Comparison of ENCODE assay signal across 8 cellular contexts in the genomic region with DNA sequence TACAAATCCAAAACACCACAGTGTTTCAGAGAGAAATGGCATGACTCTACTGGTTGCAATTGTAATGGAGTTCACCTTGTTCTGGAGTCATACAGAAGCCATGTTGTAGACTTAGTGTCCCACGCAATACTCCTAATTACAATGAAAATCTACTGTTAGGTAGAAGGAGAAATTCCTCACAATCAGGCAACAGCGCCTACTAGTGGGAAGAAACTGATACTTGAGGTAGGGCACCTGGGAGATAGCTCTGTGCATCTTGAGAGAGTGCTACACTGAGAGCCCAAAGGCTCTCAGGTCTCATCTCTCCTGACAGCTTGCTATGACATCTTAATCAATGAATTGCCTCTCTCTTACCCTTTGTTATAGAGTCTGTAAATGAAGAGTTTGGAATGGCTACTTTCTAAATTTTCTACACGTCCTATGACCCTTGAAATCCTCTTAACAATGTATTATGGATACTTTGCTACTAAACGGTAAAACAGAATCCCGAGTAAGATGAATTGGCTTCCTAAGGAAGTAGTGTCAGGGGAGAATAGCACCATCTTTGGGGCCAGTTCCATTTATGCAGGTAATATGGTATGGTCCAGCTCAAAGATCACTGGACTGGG.
A peak's percentile ranks its signal among the peaks of the same experiment; 100 is the strongest.
DNase-seq lines count a peak whose midpoint lies in the region; ATAC-seq and TF ChIP-seq lines count a peak whose summit lies in the region.

No MANE protein-coding gene starts in this region.

- H3K79me2 ChIP-seq in OCI-LY7 (ENCODE audit: insufficient read depth, low read depth, low read length), result no peaks in the 10 kb centered on the region

- BruUV-seq in OCI-LY7 (replicated peaks; lab: Mats Ljungman, UMichigan), result no TSS peak

- H3K36me3 ChIP-seq in OCI-LY7 (ENCODE audit: insufficient read depth, low read length), result peaks cover 15% of the 10 kb centered on the region; the same call in 1 of the 2 replicates
- H3K36me3 ChIP-seq in gastroesophageal sphincter, result no peaks in the 10 kb centered on the region

- H4K20me1 ChIP-seq in OCI-LY7 (ENCODE audit: insufficient read depth, low read length), result no peaks in the 10 kb centered on the region

- peak; percentile 90 for TF ChIP-seq CTCF in OCI-LY7 (conservative IDR thresholded peaks at IDR 0.05; ENCODE audit: low read length)
- TF ChIP-seq CTCF in gastroesophageal sphincter (IDR thresholded peaks at IDR 0.05), result peak in 2 of 4 experiments; percentile 27 to 39

- H2AFZ ChIP-seq in OCI-LY7 (ENCODE audit: low read length), result no peak overlapping the region

- H3K4me3 ChIP-seq in OCI-LY7 (ENCODE audit: low read depth, low read length, poor library complexity, severe bottlenecking) (no peak overlapping the region), gastroesophageal sphincter (no peak overlapping the region)

- H3K27me3 ChIP-seq in gastroesophageal sphincter, result no peaks in the 10 kb centered on the region

- ATAC-seq in left colon (peak; percentile 56), gastroesophageal sphincter (no peak)
- ATAC-seq in stimulated activated naive CD8-positive, alpha-beta T cell treated with anti-CD3 and anti-CD28 coated beads, Interleukin-15, Interleukin-2, amounts not matched to agents 100 U/mL and 50 U/mL, for 24 hours, result no peak

- CTCF ChIA-PET in OCI-LY7 (lab: Charles Lee; ENCODE audit: unreplicated experiment), result interaction anchor here (0.7 to 1.4 kb wide), 2 partner anchors 14 to 1009 kb away, joined by 3 to 4 read pairs; no protein-coding TSS in a partner anchor

- intact Hi-C loops in OCI-LY7 (cut with micrococcal nuclease; ENCODE audit: unreplicated experiment), result no loop called here
- intact Hi-C loops in left colon (cut with DNase I, micrococcal nuclease), result no loop called here

- H3K9me3 ChIP-seq in OCI-LY7 (ENCODE audit: low read length), result peaks cover 7% of the 10 kb centered on the region; the same call in 1 of the 2 replicates
- no peaks in the 10 kb centered on the region for H3K9me3 ChIP-seq in gastroesophageal sphincter

- DNase-seq in NCI-H1417 (lab: John Stamatoyannopoulos, UW), result peak in 2 of 3 experiments; percentile 18 to 22
- DNase-seq in NCI-H1417 treated with DMSO at 0.1 percent for 48 hours (lab: John Stamatoyannopoulos, UW), result no peak
- DNase-seq in OCI-LY7 (ENCODE audit: low spot score), result peak; percentile 62
- peak; percentile 75 for DNase-seq in activated effector memory CD4-positive, alpha-beta T cell treated with anti-CD3 and anti-CD28 coated beads, Interleukin-2, amount 50 U/mL, for 16 hours
- DNase-seq in left colon, result peak in 1 of 2 donors; percentile 31
- peak; percentile 47 for DNase-seq in stimulated activated naive CD8-positive, alpha-beta T cell treated with anti-CD3 and anti-CD28 coated beads, Interleukin-15, Interleukin-2, amounts not matched to agents 100 U/mL and 50 U/mL, for 24 hours
- DNase-seq in SK-N-DZ (ENCODE audit: low spot score), result no peak

- no peak for TF ChIP-seq EP300 in gastroesophageal sphincter (IDR thresholded peaks at IDR 0.05)

- H3K9me2 ChIP-seq in OCI-LY7 (ENCODE audit: insufficient read depth, low read length), result no peaks in the 10 kb centered on the region

- no peak overlapping the region for H3K4me2 ChIP-seq in OCI-LY7 (ENCODE audit: low read length)

- peaks cover 32% of the 10 kb centered on the region for H3K4me1 ChIP-seq in OCI-LY7 (ENCODE audit: insufficient read depth, low read length, poor library complexity, severe bottlenecking)
- peaks cover 0 to 37% (median 0%) of the 10 kb centered on the region in 3 donors for H3K4me1 ChIP-seq in gastroesophageal sphincter

- POLR2A ChIA-PET in OCI-LY7 (lab: Charles Lee), result interaction anchor here (0.6 to 0.7 kb wide), 2 partner anchors 256 to 539 kb away, joined by 3 read pairs; no protein-coding TSS in a partner anchor

- WGBS in gastroesophageal sphincter (ENCODE audit: low coverage in 1 of 2), 2 donors, result 61 to 80% methylated on average over 4 of the region's 5 CpGs

- TF ChIP-seq POLR2A in gastroesophageal sphincter (IDR thresholded peaks at IDR 0.05), result no peak

- H3K27ac ChIP-seq in OCI-LY7 (ENCODE audit: low read depth, low read length, poor library complexity, severe bottlenecking) (no peak overlapping the region), gastroesophageal sphincter (no peak overlapping the region)

Comparison
In these comparisons a context has a peak if more than half of its experiments do, and no peak if none do; other contexts are left out.
1. DNase-seq: peak in NCI-H1417 (2 of 3), OCI-LY7 (single experiment), activated effector memory CD4-positive, alpha-beta T cell treated with anti-CD3 and anti-CD28 coated beads, Interleukin-2, amount 50 U/mL, for 16 hours (single experiment) and stimulated activated naive CD8-positive, alpha-beta T cell treated with anti-CD3 and anti-CD28 coated beads, Interleukin-15, Interleukin-2, amounts not matched to agents 100 U/mL and 50 U/mL, for 24 hours (single experiment); none in NCI-H1417 treated with DMSO at 0.1 percent for 48 hours (single experiment) and SK-N-DZ (single experiment).